9 cellular contexts compared by ENCODE assay signal in the genomic region with DNA sequence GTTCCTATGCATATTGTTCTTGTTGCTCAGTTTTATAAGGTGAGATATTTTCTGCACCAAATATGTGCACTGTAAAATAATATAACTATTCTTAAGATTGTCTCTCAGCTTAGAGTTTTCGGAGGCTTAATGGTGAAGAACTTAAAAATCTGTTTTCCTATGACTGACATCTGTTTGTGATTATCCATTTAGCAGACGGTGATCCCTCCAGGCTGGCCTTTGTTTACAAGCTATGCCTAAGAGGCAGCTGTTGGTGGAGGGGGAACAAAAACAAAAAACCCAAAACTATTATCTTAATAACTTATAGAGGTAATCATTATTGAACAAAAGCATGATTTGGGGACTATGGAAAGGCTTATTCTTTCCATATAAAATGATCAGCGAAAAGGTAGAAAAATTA. TPM values are rescaled to one million over a fixed set of nuclear protein-coding genes. Genes with fewer than 3 reads are reported as not detected.
DNase-seq lines count a peak whose midpoint lies in the region; ATAC-seq, FAIRE-seq and TF ChIP-seq lines count a peak whose summit lies in the region.
"Had no signal": no experiment of that assay in that cellular context is flagged by ENCODE, and none has a peak within 500 bp of the region (broad histone marks: within the 10 kb centered on the region; RNA-seq: fewer than 3 reads in every experiment).

No MANE protein-coding gene starts in this region.

- H3K4me3 Mint-ChIP-seq in T-cell, result peak overlapping the region; percentile 39 to 77 (median 67)
- H3K4me3 Mint-ChIP-seq: nephron progenitor cell had no signal

- H3K27me3 Mint-ChIP-seq in T-cell, result no peaks in the 10 kb centered on the region

- no peak for DNase-seq in heart right ventricle
- DNase-seq in left ventricle myocardium superior, result no peak
- no peak for DNase-seq in T-cell
- peak; percentile 38 for DNase-seq in fibroblast of villous mesenchyme (ENCODE audit: low read depth)
- DNase-seq in upper lobe of left lung, result no peak
- DNase-seq in body of pancreas, result no peak
- DNase-seq in H54 (ENCODE audit: insufficient read length, low spot score), result no peak
- no peak for DNase-seq in NCI-H1436 (lab: John Stamatoyannopoulos, UW)
- DNase-seq: nephron progenitor cell had no signal

- intact Hi-C loops in heart right ventricle (cut with DNase I), result loop anchor here in 2 of 10 donors (10.0 kb wide), 2 partner anchors 56 to 64 kb away; a partner anchor contains a TSS
- intact Hi-C loops in left ventricle myocardium superior (cut with micrococcal nuclease), result no loop called here
- intact Hi-C loops in body of pancreas (cut with DNase I), result no loop called here

- POLR2A ChIA-PET in T-cell (lab: Charles Lee), result no interaction called here

- H3K36me3 ChIP-seq in heart right ventricle (no peaks in the 10 kb centered on the region), upper lobe of left lung (no peaks in the 10 kb centered on the region), body of pancreas (replicated peaks in 1 of 2; ENCODE audit: insufficient read depth in 1 of 2, low read depth in 2 of 2) (no peaks in the 10 kb centered on the region)

- peaks cover 0 to 68% (median 40%) of the 10 kb centered on the region in 9 donors for H3K4me1 ChIP-seq in heart right ventricle
- H3K4me1 ChIP-seq in upper lobe of left lung, result peaks cover 17 to 37% (median 20%) of the 10 kb centered on the region in 4 donors
- no peaks in the 10 kb centered on the region for H3K4me1 ChIP-seq in body of pancreas

- H3K36me3 Mint-ChIP-seq in T-cell, result no peaks in the 10 kb centered on the region

- H3K4me3 ChIP-seq in heart right ventricle (peak overlapping the region in 9 of 10 donors; percentile 0 to 51 (median 47)), fibroblast of villous mesenchyme (ENCODE audit: low read depth, low read length) (peak overlapping the region; percentile 60), upper lobe of left lung (peak overlapping the region in 3 of 4 donors; percentile 6 to 38 (median 31)), body of pancreas (no peak overlapping the region)

- no peak for TF ChIP-seq POLR2A in upper lobe of left lung (IDR thresholded peaks at IDR 0.05)
- no peak for TF ChIP-seq POLR2A in body of pancreas (IDR thresholded peaks at IDR 0.05)
- TF ChIP-seq POLR2A in H54 (IDR thresholded peaks at IDR 0.05; ENCODE audit: low read depth, low read length), result no peak

- no peak for ATAC-seq in heart right ventricle
- no peak for ATAC-seq in left ventricle myocardium superior
- no peak for ATAC-seq in T-cell (replicated peaks in 1 of 4)
- ATAC-seq in upper lobe of left lung (ENCODE audit: low FRiP score in 2 of 2), result no peak
- no peak for ATAC-seq in body of pancreas

- H3K27ac ChIP-seq in heart right ventricle (peak overlapping the region in 9 of 10 donors; percentile 62 to 85 (median 76)), upper lobe of left lung (peak overlapping the region; percentile 70 to 82 (median 76)), body of pancreas (no peak overlapping the region)

- no peak for TF ChIP-seq EP300 in upper lobe of left lung (IDR thresholded peaks at IDR 0.05)

- H3K27ac Mint-ChIP-seq in T-cell, result peak overlapping the region; percentile 93 to 96

- WGBS in heart right ventricle, 2 donors, result 64 to 77% methylated on average over 3 of the region's 3 CpGs
- WGBS in upper lobe of left lung, 2 donors, result 75 to 78% methylated on average over 3 of the region's 3 CpGs
- WGBS in body of pancreas, 2 donors, result 64 to 65% methylated on average over 3 of the region's 3 CpGs

- no peaks in the 10 kb centered on the region for H3K9me3 Mint-ChIP-seq in T-cell

- H3K4me1 Mint-ChIP-seq in T-cell, result peaks cover 32 to 48% (median 33%) of the 10 kb centered on the region in 3 donors

- no peak for TF ChIP-seq CTCF in heart right ventricle (IDR thresholded peaks at IDR 0.05)
- no peak for TF ChIP-seq CTCF in fibroblast of villous mesenchyme (IDR thresholded peaks at IDR 0.05; ENCODE audit: insufficient read depth, low read depth, low read length)
- TF ChIP-seq CTCF in upper lobe of left lung (IDR thresholded peaks at IDR 0.05), result no peak
- TF ChIP-seq CTCF in body of pancreas (IDR thresholded peaks at IDR 0.05), result no peak

- no peak for FAIRE-seq in H54 (lab: Jason Lieb, UNC)

- H3K9me3 ChIP-seq in heart right ventricle (no peaks in the 10 kb centered on the region), upper lobe of left lung (no peaks in the 10 kb centered on the region), body of pancreas (no peaks in the 10 kb centered on the region)

- CTCF ChIA-PET in T-cell (lab: Charles Lee), result interaction anchor here (0.5 to 1.8 kb wide), 5 partner anchors 20 to 683 kb away, joined by 3 to 6 read pairs (median 4); no protein-coding TSS in a partner anchor

- H3K27me3 ChIP-seq in heart right ventricle (no peaks in the 10 kb centered on the region), upper lobe of left lung (no peaks in the 10 kb centered on the region), body of pancreas (no peaks in the 10 kb centered on the region)

RNA-seq across cellular contexts. Expression of a gene that starts 0.7 kb away (rescaled TPM):
- 1 to 10 TPM in 8 of 10 donors, under 1 TPM in 2; 0.72 to 8.6 (median 1.3) TPM for total RNA-seq in heart right ventricle
- polyA plus RNA-seq in heart right ventricle, result 1 to 10 TPM in 1 of 2 donors, under 1 TPM in 1; 0.51 to 1.2 TPM
- 2.3 TPM for total RNA-seq in left ventricle myocardium superior
- under 1 TPM; 0.14 to 0.76 (median 0.40) TPM for total RNA-seq in T-cell
- total RNA-seq in fibroblast of villous mesenchyme, result 31.6 and 59.6 TPM in 2 replicates
- 10 to 100 TPM in 1 of 6 donors, 1 to 10 TPM in 5; 1.0 to 10.6 (median 3.2) TPM for total RNA-seq in upper lobe of left lung
- 1 to 10 TPM in 1 of 2 donors, under 1 TPM in 1; 0.99 to 1.3 TPM for total RNA-seq in body of pancreas

Comparison
In these comparisons a context has a peak if more than half of its experiments do, and no peak if none do; other contexts are left out.
1. H3K27ac ChIP-seq: peak in heart right ventricle (9 of 10) and upper lobe of left lung (4 of 4); none in body of pancreas (0 of 4).
2. H3K4me3 ChIP-seq: peak in heart right ventricle (9 of 10), fibroblast of villous mesenchyme (single experiment) and upper lobe of left lung (3 of 4); none in body of pancreas (0 of 2).